ENCODE assay signal across 1 cellular context in the genomic region with DNA sequence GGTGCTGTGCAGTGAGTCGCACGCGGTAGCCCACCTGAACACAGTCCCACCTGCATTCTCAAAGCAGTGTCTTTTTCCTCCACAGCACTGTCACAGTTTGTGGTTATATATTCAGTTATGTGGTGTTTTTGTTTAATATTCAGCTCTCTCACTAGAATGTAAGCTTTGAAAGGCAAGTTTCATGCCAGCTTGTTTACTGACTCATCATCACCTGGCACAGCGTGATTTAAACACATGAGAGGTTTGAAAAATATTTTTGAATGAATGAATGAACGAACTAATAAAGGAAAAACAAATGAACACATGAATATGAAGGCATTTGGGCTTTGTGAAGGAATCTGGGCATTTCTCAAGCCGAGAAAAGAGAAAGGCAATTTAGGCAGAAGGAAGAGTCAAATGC.
TF ChIP-seq lines count a peak whose summit lies in the region.

No MANE protein-coding gene starts in this region.

TF ChIP-seq in WTC11, 78 proteins besides CTCF, POLR2A, EP300 and RAD21 (continued from another document):
- TF ChIP-seq, protein P1, sequence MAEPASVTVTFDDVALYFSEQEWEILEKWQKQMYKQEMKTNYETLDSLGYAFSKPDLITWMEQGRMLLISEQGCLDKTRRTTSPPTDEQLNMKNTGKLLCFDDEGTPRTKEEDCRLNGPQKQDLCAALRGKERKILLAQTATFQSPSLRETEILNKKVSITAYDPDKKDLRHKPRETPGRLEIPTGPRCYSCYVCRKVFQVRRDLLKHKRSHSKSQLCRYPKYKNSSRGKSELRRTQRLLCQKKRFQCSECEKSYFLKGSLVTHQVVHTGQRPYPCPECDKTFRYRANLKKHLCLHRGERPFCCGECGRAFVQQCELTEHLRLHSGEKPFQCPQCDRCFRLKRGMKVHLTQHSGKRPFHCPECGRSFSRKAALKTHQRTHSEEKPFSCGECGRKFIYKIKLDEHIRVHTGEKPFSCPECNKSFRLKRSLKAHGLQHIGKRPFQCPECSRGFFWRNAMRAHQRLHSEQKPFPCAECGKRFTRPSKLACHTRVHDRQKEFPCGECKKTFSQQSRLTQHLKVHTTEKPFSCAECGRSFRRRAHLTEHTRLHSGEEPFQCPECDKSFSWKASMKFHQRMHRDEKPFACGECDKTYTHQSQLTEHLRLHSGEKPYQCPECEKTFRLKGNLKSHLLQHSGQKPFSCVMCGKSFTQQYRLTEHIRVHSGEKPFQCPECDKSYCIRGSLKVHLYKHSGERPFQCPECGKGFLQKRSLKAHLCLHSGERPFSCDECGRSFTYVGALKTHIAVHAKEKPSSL (CRISPR knock-in tag; conservative IDR thresholded peaks at IDR 0.05): no peak
- TF ChIP-seq SMAD4 (CRISPR knock-in tag; IDR thresholded peaks at IDR 0.05) (no peak), CREM (CRISPR knock-in tag; IDR thresholded peaks at IDR 0.05) (no peak), CREB1 (CRISPR knock-in tag; IDR thresholded peaks at IDR 0.05) (no peak), ATF1 (CRISPR knock-in tag; IDR thresholded peaks at IDR 0.05) (no peak), GTF2I (CRISPR knock-in tag; conservative IDR thresholded peaks at IDR 0.05) (no peak), CBFB (CRISPR knock-in tag; IDR thresholded peaks at IDR 0.05; ENCODE audit: low read depth) (no peak), GRHL2 (CRISPR knock-in tag; IDR thresholded peaks at IDR 0.05; ENCODE audit: insufficient replicate concordance, severe bottlenecking) (no peak), ZNF396 (CRISPR knock-in tag; IDR thresholded peaks at IDR 0.05; ENCODE audit: borderline replicate concordance) (no peak), ZNF121 (CRISPR knock-in tag; IDR thresholded peaks at IDR 0.05) (no peak), HMGA2 (CRISPR knock-in tag; IDR thresholded peaks at IDR 0.05) (no peak), FOXP1 (CRISPR knock-in tag; IDR thresholded peaks at IDR 0.05; ENCODE audit: borderline replicate concordance) (no peak)
- TF ChIP-seq, protein P2, sequence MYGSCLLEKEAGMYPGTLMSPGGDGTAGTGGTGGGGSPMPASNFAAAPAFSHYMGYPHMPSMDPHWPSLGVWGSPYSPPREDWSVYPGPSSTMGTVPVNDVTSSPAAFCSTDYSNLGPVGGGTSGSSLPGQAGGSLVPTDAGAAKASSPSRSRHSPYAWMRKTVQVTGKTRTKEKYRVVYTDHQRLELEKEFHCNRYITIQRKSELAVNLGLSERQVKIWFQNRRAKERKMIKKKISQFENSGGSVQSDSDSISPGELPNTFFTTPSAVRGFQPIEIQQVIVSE (CRISPR knock-in tag; IDR thresholded peaks at IDR 0.05; ENCODE audit: borderline replicate concordance): no peak
- TF ChIP-seq, protein P3, sequence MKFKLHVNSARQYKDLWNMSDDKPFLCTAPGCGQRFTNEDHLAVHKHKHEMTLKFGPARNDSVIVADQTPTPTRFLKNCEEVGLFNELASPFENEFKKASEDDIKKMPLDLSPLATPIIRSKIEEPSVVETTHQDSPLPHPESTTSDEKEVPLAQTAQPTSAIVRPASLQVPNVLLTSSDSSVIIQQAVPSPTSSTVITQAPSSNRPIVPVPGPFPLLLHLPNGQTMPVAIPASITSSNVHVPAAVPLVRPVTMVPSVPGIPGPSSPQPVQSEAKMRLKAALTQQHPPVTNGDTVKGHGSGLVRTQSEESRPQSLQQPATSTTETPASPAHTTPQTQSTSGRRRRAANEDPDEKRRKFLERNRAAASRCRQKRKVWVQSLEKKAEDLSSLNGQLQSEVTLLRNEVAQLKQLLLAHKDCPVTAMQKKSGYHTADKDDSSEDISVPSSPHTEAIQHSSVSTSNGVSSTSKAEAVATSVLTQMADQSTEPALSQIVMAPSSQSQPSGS (CRISPR knock-in tag; IDR thresholded peaks at IDR 0.05; ENCODE audit: borderline replicate concordance, low read depth): no peak
- TF ChIP-seq, protein P4, sequence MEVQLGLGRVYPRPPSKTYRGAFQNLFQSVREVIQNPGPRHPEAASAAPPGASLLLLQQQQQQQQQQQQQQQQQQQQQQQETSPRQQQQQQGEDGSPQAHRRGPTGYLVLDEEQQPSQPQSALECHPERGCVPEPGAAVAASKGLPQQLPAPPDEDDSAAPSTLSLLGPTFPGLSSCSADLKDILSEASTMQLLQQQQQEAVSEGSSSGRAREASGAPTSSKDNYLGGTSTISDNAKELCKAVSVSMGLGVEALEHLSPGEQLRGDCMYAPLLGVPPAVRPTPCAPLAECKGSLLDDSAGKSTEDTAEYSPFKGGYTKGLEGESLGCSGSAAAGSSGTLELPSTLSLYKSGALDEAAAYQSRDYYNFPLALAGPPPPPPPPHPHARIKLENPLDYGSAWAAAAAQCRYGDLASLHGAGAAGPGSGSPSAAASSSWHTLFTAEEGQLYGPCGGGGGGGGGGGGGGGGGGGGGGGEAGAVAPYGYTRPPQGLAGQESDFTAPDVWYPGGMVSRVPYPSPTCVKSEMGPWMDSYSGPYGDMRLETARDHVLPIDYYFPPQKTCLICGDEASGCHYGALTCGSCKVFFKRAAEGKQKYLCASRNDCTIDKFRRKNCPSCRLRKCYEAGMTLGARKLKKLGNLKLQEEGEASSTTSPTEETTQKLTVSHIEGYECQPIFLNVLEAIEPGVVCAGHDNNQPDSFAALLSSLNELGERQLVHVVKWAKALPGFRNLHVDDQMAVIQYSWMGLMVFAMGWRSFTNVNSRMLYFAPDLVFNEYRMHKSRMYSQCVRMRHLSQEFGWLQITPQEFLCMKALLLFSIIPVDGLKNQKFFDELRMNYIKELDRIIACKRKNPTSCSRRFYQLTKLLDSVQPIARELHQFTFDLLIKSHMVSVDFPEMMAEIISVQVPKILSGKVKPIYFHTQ (CRISPR knock-in tag; IDR thresholded peaks at IDR 0.05): no peak
- TF ChIP-seq, protein P5, sequence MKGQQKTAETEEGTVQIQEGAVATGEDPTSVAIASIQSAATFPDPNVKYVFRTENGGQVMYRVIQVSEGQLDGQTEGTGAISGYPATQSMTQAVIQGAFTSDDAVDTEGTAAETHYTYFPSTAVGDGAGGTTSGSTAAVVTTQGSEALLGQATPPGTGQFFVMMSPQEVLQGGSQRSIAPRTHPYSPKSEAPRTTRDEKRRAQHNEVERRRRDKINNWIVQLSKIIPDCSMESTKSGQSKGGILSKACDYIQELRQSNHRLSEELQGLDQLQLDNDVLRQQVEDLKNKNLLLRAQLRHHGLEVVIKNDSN (CRISPR knock-in tag; IDR thresholded peaks at IDR 0.05): no peak
